In the genomic region with DNA sequence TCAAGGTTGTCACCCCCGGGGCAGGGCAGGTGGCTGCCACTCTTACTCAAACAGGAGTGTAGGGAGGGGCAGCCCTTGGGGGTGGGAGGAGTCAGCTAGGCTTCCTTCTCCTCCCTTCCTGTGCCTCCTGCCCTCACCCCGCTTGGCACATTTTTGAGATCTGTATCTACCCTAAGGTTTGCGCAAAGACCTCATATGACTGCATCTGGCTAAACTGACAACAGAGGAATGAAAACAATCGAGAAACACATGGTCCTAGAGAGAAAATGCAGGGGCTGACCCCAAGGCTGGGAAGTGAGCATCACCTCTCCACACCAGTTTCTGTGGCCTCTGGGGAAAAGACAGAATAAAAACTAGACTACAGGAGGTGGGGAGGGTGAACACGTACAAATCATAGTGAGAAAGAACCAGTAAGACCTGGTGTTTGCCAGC, we compare ENCODE assay signal across 8 cellular contexts. TPM values are rescaled to one million over a fixed set of nuclear protein-coding genes. Genes with fewer than 3 reads are reported as not detected.
DNase-seq lines count a peak whose midpoint lies in the region; ATAC-seq, FAIRE-seq and TF ChIP-seq lines count a peak whose summit lies in the region.

No MANE protein-coding gene starts in this region.

- no peaks in the 10 kb centered on the region for H3K27me3 ChIP-seq in bronchial epithelial cell (ENCODE audit: control insufficient read depth, insufficient read depth, low read length)

- H3K4me1 Mint-ChIP-seq in T-helper 17 cell (peaks cover 34% of the 10 kb centered on the region), HFFc6 (ENCODE audit: low read depth) (peaks cover 15% of the 10 kb centered on the region)

- no peaks in the 10 kb centered on the region for H3K9me3 Mint-ChIP-seq in HFFc6

- peak; percentile 42 for DNase-seq in AG10803 (ENCODE audit: low read depth)
- peak in 2 of 3 donors; percentile 21 to 39 for DNase-seq in T-helper 17 cell
- DNase-seq in bronchial epithelial cell (ENCODE audit: low read depth): peak; percentile 10
- DNase-seq in stimulated activated naive CD8-positive, alpha-beta T cell treated with anti-CD3 and anti-CD28 coated beads, Interleukin-15, Interleukin-2, amounts not matched to agents 100 U/mL and 50 U/mL, for 24 hours: peak; percentile 74
- no peak for DNase-seq in HPDE6-E6E7 (ENCODE audit: extremely low spot score)
- DNase-seq in mucosa of gallbladder (ENCODE audit: low spot score): no peak
- DNase-seq in HFFc6: no peak

- TF ChIP-seq CTCF in AG10803 (conservative IDR thresholded peaks at IDR 0.05; ENCODE audit: low read length) (no peak), bronchial epithelial cell (IDR thresholded peaks at IDR 0.05; ENCODE audit: insufficient read depth, low read length, severe bottlenecking) (no peak), HFFc6 (IDR thresholded peaks at IDR 0.05) (no peak)

- H3K4me3 Mint-ChIP-seq in T-helper 17 cell (peak overlapping the region; percentile 90), HFFc6 (no peak overlapping the region)

- H3K36me3 ChIP-seq in bronchial epithelial cell (ENCODE audit: control insufficient read depth, insufficient read depth, low read length): no peaks in the 10 kb centered on the region

- no peak for FAIRE-seq in bronchial epithelial cell (lab: Jason Lieb, UNC)

- H3K36me3 Mint-ChIP-seq in T-helper 17 cell (ENCODE audit: low read depth): peaks cover 9% of the 10 kb centered on the region
- no peaks in the 10 kb centered on the region for H3K36me3 Mint-ChIP-seq in HFFc6 (ENCODE audit: low read depth)

- H3K4me3 ChIP-seq in AG10803 (ENCODE audit: low read length) (no peak overlapping the region), bronchial epithelial cell (ENCODE audit: low read depth, low read length) (no peak overlapping the region)

- ATAC-seq in HG02610 (IDR thresholded peaks at IDR 0.05; ENCODE audit: unreplicated experiment) (peak; percentile 59), T-helper 17 cell (peak; percentile 75)
- ATAC-seq in stimulated activated naive CD8-positive, alpha-beta T cell treated with anti-CD3 and anti-CD28 coated beads, Interleukin-15, Interleukin-2, amounts not matched to agents 100 U/mL and 50 U/mL, for 24 hours: peak; percentile 87

- H3K27me3 Mint-ChIP-seq in T-helper 17 cell: no peaks in the 10 kb centered on the region
- peaks cover 17% of the 10 kb centered on the region for H3K27me3 Mint-ChIP-seq in HFFc6 (ENCODE audit: insufficient read depth)

- no peaks in the 10 kb centered on the region for H3K9me3 ChIP-seq in T-helper 17 cell (ENCODE audit: control insufficient read depth, low read length, poor library complexity, severe bottlenecking)

- H3K27ac Mint-ChIP-seq in T-helper 17 cell: peak overlapping the region; percentile 88
- H3K27ac Mint-ChIP-seq in HFFc6: no peak overlapping the region

RNA-seq across cellular contexts. Expression of gene IGSF9B, which starts 28.1 kb away (rescaled TPM):
- total RNA-seq in T-helper 17 cell (10 to 100 TPM; 43.8 to 52.9 TPM), bronchial epithelial cell (under 0.01 and 0.38 TPM in 2 replicates), mucosa of gallbladder (30.3 TPM)
- not detected for total RNA-seq in HFFc6 (2021; fragmentation: NEBNext Ultra II Directional; extraction: Animal tissue kit (Norgen Biotek cat#: 25700))

Comparison
In these comparisons a context has a peak if more than half of its experiments do, and no peak if none do; other contexts are left out.
1. DNase-seq: peak in AG10803 (single experiment), T-helper 17 cell (2 of 3), bronchial epithelial cell (single experiment) and stimulated activated naive CD8-positive, alpha-beta T cell treated with anti-CD3 and anti-CD28 coated beads, Interleukin-15, Interleukin-2, amounts not matched to agents 100 U/mL and 50 U/mL, for 24 hours (single experiment); none in HPDE6-E6E7 (single experiment), mucosa of gallbladder (single experiment) and HFFc6 (single experiment).
2. RNA of gene IGSF9B, which starts 28.1 kb away (total RNA-seq): 43.8 to 52.9 TPM in T-helper 17 cell and 30.3 TPM in mucosa of gallbladder (single experiment); not detected in HFFc6 and under 0.01 to 0.38 TPM in bronchial epithelial cell; every median in the first group is over 10 times any median in the second.
3. Peak in every context shown above with its lines, with median percentiles within 50 percentile points of each other: ATAC-seq.